12 cellular contexts compared by ENCODE assay signal in the genomic region with DNA sequence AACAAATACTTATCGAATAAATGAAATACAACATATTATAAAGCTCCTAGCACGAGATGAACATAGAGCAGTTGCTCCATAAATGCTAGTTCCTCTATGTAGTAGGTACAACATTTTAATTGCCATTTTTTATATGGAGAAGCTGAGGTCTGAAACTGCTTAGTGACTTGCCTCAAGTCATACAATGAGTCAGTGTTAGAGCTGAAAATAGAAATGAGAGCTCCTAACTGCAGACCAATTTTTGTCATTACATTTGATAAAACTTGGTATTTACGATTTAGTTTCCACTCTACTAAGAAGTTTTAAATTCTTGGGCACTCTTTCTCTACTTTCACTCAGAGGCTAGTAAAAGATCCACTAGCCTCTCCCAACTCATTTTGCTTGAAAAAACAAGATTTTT. TPM values are rescaled to one million over a fixed set of nuclear protein-coding genes. Genes with fewer than 3 reads are reported as not detected.
DNase-seq lines count a peak whose midpoint lies in the region; ATAC-seq and TF ChIP-seq lines count a peak whose summit lies in the region.
"Had no signal": no experiment of that assay in that cellular context is flagged by ENCODE, and none has a peak within 500 bp of the region (broad histone marks: within the 10 kb centered on the region; RNA-seq: fewer than 3 reads in every experiment).

No MANE protein-coding gene starts in this region.

- peaks cover 5% of the 10 kb centered on the region; the same call in 1 of the 2 replicates for H3K4me1 Mint-ChIP-seq in WTC11

- H3K9me3 ChIP-seq in ascending aorta: no peaks in the 10 kb centered on the region
- H3K9me3 ChIP-seq in osteoblast (ENCODE audit: low read depth, low read length): no peaks in the 10 kb centered on the region
- H3K9me3 ChIP-seq: esophagus muscularis mucosa had no signal

- H3K36me3 Mint-ChIP-seq in WTC11: no peaks in the 10 kb centered on the region

- H3K27me3 ChIP-seq in ascending aorta: no peaks in the 10 kb centered on the region
- H3K27me3 ChIP-seq in osteoblast (ENCODE audit: insufficient read depth, low read length): no peaks in the 10 kb centered on the region
- H3K27me3 ChIP-seq: esophagus muscularis mucosa had no signal

- peak overlapping the region; percentile 33 for H2AFZ ChIP-seq in osteoblast (ENCODE audit: low read length)

- peak overlapping the region; percentile 48 for H3K4me2 ChIP-seq in osteoblast (ENCODE audit: insufficient read depth, low read length)

- H3K4me1 ChIP-seq in ascending aorta: peaks cover 17 to 38% of the 10 kb centered on the region in 2 donors
- peaks cover 33% of the 10 kb centered on the region for H3K4me1 ChIP-seq in osteoblast (ENCODE audit: insufficient read depth, low read length)

- H3K27ac ChIP-seq in ascending aorta: peak overlapping the region; percentile 86 to 94
- H3K27ac ChIP-seq in osteoblast (ENCODE audit: low read depth, low read length): peak overlapping the region; percentile 80
- H3K27ac ChIP-seq: VCaP had no signal

- peaks cover 19% of the 10 kb centered on the region for H3K27me3 Mint-ChIP-seq in WTC11 (ENCODE audit: low read depth)

- POLR2A ChIA-PET in WTC11 (lab: Charles Lee): no interaction called here

- no peak overlapping the region for H3K27ac Mint-ChIP-seq in WTC11

- H3K4me3 ChIP-seq in ascending aorta (no peak overlapping the region), osteoblast (ENCODE audit: insufficient read depth, low read length) (no peak overlapping the region)
- H3K4me3 ChIP-seq: esophagus muscularis mucosa had no signal

- H3K79me2 ChIP-seq in osteoblast (ENCODE audit: insufficient read depth, low read length): no peaks in the 10 kb centered on the region

- intact Hi-C loops in ascending aorta (cut with DNase I): loop anchor here (2.0 to 5.0 kb wide), 2 partner anchors 37 to 52 kb away; no protein-coding TSS in a partner anchor

- no peak for TF ChIP-seq CTCF in ascending aorta (IDR thresholded peaks at IDR 0.05)
- no peak for TF ChIP-seq CTCF in osteoblast (IDR thresholded peaks at IDR 0.05; ENCODE audit: extremely low read depth, low read depth, low read length)
- no peak for TF ChIP-seq CTCF in WTC11 (IDR thresholded peaks at IDR 0.05)

- no peaks in the 10 kb centered on the region for H4K20me1 ChIP-seq in osteoblast (ENCODE audit: insufficient read depth, low read length)

- ATAC-seq in WTC11 (no peak), HG03442 (IDR thresholded peaks at IDR 0.05; ENCODE audit: unreplicated experiment) (no peak)

- H3K4me3 Mint-ChIP-seq in WTC11: no peak overlapping the region

- H3K9me3 Mint-ChIP-seq in WTC11: no peaks in the 10 kb centered on the region

- CTCF ChIA-PET in WTC11 (lab: Charles Lee): no interaction called here

- H3K36me3 ChIP-seq in ascending aorta: no peaks in the 10 kb centered on the region
- no peaks in the 10 kb centered on the region for H3K36me3 ChIP-seq in osteoblast (ENCODE audit: insufficient read depth, low read length)
- H3K36me3 ChIP-seq: esophagus muscularis mucosa had no signal

- DNase-seq in GM03348 (ENCODE audit: low spot score) (peak; percentile 51), Kasumi-1 (lab: John Stamatoyannopoulos, UW) (peak; percentile 22 to 38), ascending aorta (ENCODE audit: low spot score in 2 of 2) (no peak), osteoblast (ENCODE audit: insufficient read length, low spot score, missing footprints) (peak; percentile 77), D341Med (ENCODE audit: low spot score) (no peak), NCI-H345 treated with DMSO at 0.1 percent for 48 hours (lab: John Stamatoyannopoulos, UW; ENCODE audit: unreplicated experiment) (no peak), WTC11 (ENCODE audit: low spot score) (no peak)
- DNase-seq: Calu3, NCI-H69 had no signal

TF ChIP-seq in WTC11, 78 proteins besides CTCF, POLR2A, EP300 and RAD21:
- TF ChIP-seq PRRX2 (CRISPR knock-in tag; IDR thresholded peaks at IDR 0.05): no peak
- TF ChIP-seq ZNF532 (CRISPR knock-in tag; IDR thresholded peaks at IDR 0.05; ENCODE audit: borderline replicate concordance): no peak
- TF ChIP-seq ZNF232 (CRISPR knock-in tag; IDR thresholded peaks at IDR 0.05): no peak
- TF ChIP-seq CREM (CRISPR knock-in tag; IDR thresholded peaks at IDR 0.05): no peak
- TF ChIP-seq ZNF121 (CRISPR knock-in tag; IDR thresholded peaks at IDR 0.05): no peak
- no peak for TF ChIP-seq ATF1 (CRISPR knock-in tag; IDR thresholded peaks at IDR 0.05)
- no peak for TF ChIP-seq NFE2L1 (CRISPR knock-in tag; IDR thresholded peaks at IDR 0.05)

RNA-seq across cellular contexts. Expression of gene TMED10, which starts 8.0 kb away (rescaled TPM):
- total RNA-seq in ascending aorta (190 TPM), osteoblast (306 and 314 TPM in 2 replicates), WTC11 (2021) (214 to 234 TPM (median 220 TPM) in 3 replicates)

RNA-seq across cellular contexts. Expression of gene NEK9, which starts 57.6 kb away (rescaled TPM):
- total RNA-seq in ascending aorta (116 TPM), osteoblast (42.7 and 44.5 TPM in 2 replicates), WTC11 (2021) (50.8 to 60.5 TPM (median 59.1 TPM) in 3 replicates)

Comparison
In these comparisons a context has a peak if more than half of its experiments do, and no peak if none do; other contexts are left out.
1. DNase-seq: peak in GM03348 (single experiment), Kasumi-1 (2 of 2) and osteoblast (single experiment); none in ascending aorta (0 of 2), D341Med (single experiment), NCI-H345 treated with DMSO at 0.1 percent for 48 hours (single experiment) and WTC11 (single experiment).